8 cellular contexts compared by ENCODE assay signal in the genomic region with DNA sequence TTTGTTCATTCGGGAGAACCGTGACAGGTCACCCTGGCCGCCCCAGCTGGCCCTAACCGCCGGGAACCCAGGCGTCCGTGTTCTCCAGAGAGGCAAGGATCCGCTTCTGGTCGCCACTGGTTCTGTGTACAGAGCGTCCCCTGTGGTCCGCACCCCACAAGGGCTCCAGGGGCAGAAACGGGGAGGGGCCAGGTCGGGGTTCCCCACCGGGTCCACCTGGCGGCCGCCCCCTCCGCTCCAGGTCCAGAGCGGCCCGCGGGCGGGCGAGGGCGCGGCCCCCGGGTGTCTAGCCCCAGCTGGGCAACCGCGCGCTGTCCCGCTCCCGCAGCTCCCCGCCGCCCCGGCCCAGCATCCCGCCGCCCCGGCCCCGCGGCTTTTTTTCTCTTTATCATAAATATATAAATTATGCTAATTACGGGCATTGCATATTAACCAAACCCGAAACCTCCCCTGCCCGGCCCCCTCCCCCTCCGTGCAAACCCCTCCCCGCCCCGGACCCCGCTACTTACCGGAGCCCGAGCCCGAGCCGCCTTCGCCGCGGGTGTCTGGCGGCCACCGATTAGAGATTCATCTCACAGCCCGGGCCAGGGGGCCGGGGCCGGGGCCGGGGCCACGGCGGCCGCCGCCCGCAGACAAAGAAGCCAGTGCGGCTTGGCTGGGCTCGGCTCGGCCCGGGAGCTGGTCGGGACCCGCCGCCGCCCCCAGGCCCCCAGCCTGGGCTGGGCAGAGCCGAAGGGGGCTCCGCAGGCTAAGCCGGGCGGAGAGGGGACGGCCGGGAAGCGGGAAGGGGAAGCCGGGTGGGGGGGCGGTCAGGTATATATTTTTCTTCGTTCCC. TPM values are rescaled to one million over a fixed set of nuclear protein-coding genes. Genes with fewer than 3 reads are reported as not detected.
DNase-seq lines count a peak whose midpoint lies in the region; ATAC-seq and TF ChIP-seq lines count a peak whose summit lies in the region.

No MANE protein-coding gene starts in this region.

- no peaks in the 10 kb centered on the region for H3K36me3 ChIP-seq in OCI-LY7 (ENCODE audit: insufficient read depth, low read length)
- no peaks in the 10 kb centered on the region for H3K36me3 ChIP-seq in neural cell (ENCODE audit: insufficient read depth, low read length)
- peaks cover 0 to 10% (median 0%) of the 10 kb centered on the region in 3 donors for H3K36me3 ChIP-seq in tibial nerve

- peak; percentile 42 for ATAC-seq in HG02623 (IDR thresholded peaks at IDR 0.05; ENCODE audit: unreplicated experiment)

- TF ChIP-seq RAD21 in neural cell (conservative IDR thresholded peaks at IDR 0.05) = no peak

- H3F3A ChIP-seq in neural cell (ENCODE audit: insufficient read depth, low read length, poor library complexity, severe bottlenecking) = no peaks in the 10 kb centered on the region

- H3K4me3 ChIP-seq in GM12875 (ENCODE audit: low read depth, low read length) = peak overlapping the region; percentile 64
- H3K4me3 ChIP-seq in OCI-LY7 (ENCODE audit: low read depth, low read length, poor library complexity, severe bottlenecking) = peak overlapping the region; percentile 69
- H3K4me3 ChIP-seq in fibroblast of pulmonary artery (replicated peaks; ENCODE audit: low read depth, low read length) = peak overlapping the region; percentile 76
- H3K4me3 ChIP-seq in neural cell (ENCODE audit: low read length) = peak overlapping the region; percentile 86
- H3K4me3 ChIP-seq in tibial nerve = peak overlapping the region; percentile 65 to 92 (median 76)

- POLR2A ChIA-PET in OCI-LY7 (lab: Charles Lee) = interaction anchor here (0.6 to 2.3 kb wide), 13 partner anchors 10 to 785 kb away, joined by 3 to 18 read pairs (median 4); a partner anchor contains a TSS

- BruUV-seq in OCI-LY7 (replicated peaks; lab: Mats Ljungman, UMichigan) = no TSS peak

- peak overlapping the region; percentile 88 for H3K9ac ChIP-seq in neural cell (ENCODE audit: low read length)

- no peaks in the 10 kb centered on the region for H3K27me3 ChIP-seq in neural cell (ENCODE audit: insufficient read depth, low read depth, low read length)
- no peaks in the 10 kb centered on the region for H3K27me3 ChIP-seq in tibial nerve

- H3K9me2 ChIP-seq in OCI-LY7 (ENCODE audit: insufficient read depth, low read length) = no peaks in the 10 kb centered on the region
- no peaks in the 10 kb centered on the region for H3K9me2 ChIP-seq in neural cell (ENCODE audit: insufficient read depth, low read length)

- H4K20me1 ChIP-seq in OCI-LY7 (ENCODE audit: insufficient read depth, low read length) = no peaks in the 10 kb centered on the region
- H4K20me1 ChIP-seq in neural cell (ENCODE audit: insufficient read depth) = no peaks in the 10 kb centered on the region

- H2AFZ ChIP-seq in OCI-LY7 (ENCODE audit: low read length) (peak overlapping the region; percentile 79), neural cell (ENCODE audit: low read depth, low read length) (peak overlapping the region; percentile 10)

- H3K9me3 ChIP-seq in OCI-LY7 (ENCODE audit: low read length) = no peaks in the 10 kb centered on the region
- no peaks in the 10 kb centered on the region for H3K9me3 ChIP-seq in neural cell (ENCODE audit: low read length)
- H3K9me3 ChIP-seq in tibial nerve = no peaks in the 10 kb centered on the region

- 0 to 1% methylated on average over 74 of the region's 81 CpGs for WGBS in tibial nerve, 2 donors

- H3K4me1 ChIP-seq in OCI-LY7 (ENCODE audit: insufficient read depth, low read length, poor library complexity, severe bottlenecking) = peaks cover 21% of the 10 kb centered on the region
- H3K4me1 ChIP-seq in tibial nerve = peaks cover 0 to 31% (median 17%) of the 10 kb centered on the region in 4 donors

- CTCF ChIA-PET in OCI-LY7 (lab: Charles Lee; ENCODE audit: unreplicated experiment) = interaction anchor here (0.6 to 1.6 kb wide), 2 partner anchors 191 to 458 kb away, joined by 3 to 4 read pairs; a partner anchor contains a TSS

- intact Hi-C loops in OCI-LY7 (cut with micrococcal nuclease; ENCODE audit: unreplicated experiment) = loop anchor here (5.0 to 10.0 kb wide), 2 partner anchors 45 to 133 kb away; a partner anchor contains a TSS

- peak; percentile 58 for DNase-seq in OCI-LY7 (ENCODE audit: low spot score)
- DNase-seq in activated effector memory CD4-positive, alpha-beta T cell treated with Interleukin-2 at 50 U/mL for 16 hours = peak; percentile 43
- DNase-seq in fibroblast of pulmonary artery (ENCODE audit: low read depth) = peak; percentile 15
- peak; percentile 36 to 37 for DNase-seq in tibial nerve (ENCODE audit: low spot score in 2 of 2)
- no peak for DNase-seq in MV-4-11 (lab: John Stamatoyannopoulos, UW)

- peak; percentile 44 for TF ChIP-seq CTCF in GM12875 (IDR thresholded peaks at IDR 0.05; ENCODE audit: borderline replicate concordance, insufficient read depth, low read depth, low read length)
- peak; percentile 64 for TF ChIP-seq CTCF in OCI-LY7 (conservative IDR thresholded peaks at IDR 0.05; ENCODE audit: low read length)
- no peak for TF ChIP-seq CTCF in fibroblast of pulmonary artery (IDR thresholded peaks at IDR 0.05; ENCODE audit: low read length, missing control alignments)
- peak; percentile 42 for TF ChIP-seq CTCF in neural cell (IDR thresholded peaks at IDR 0.05; ENCODE audit: poor library complexity, severe bottlenecking)
- TF ChIP-seq CTCF in tibial nerve (IDR thresholded peaks at IDR 0.05) = peak in 3 of 5 experiments; percentile 10 to 35 (median 27)

- no peak for TF ChIP-seq POLR2A in tibial nerve (IDR thresholded peaks at IDR 0.05)

- no peak for TF ChIP-seq EP300 in neural cell (conservative IDR thresholded peaks at IDR 0.05; ENCODE audit: poor library complexity, severe bottlenecking)
- peak in 1 of 2 donors; percentile 21 for TF ChIP-seq EP300 in tibial nerve (IDR thresholded peaks at IDR 0.05)

- H3K27ac ChIP-seq in OCI-LY7 (ENCODE audit: low read depth, low read length, poor library complexity, severe bottlenecking) = peak overlapping the region; percentile 40
- peak overlapping the region; percentile 68 for H3K27ac ChIP-seq in neural cell (ENCODE audit: low read length)
- peak overlapping the region; percentile 90 to 99 (median 96) for H3K27ac ChIP-seq in tibial nerve

- H3K79me2 ChIP-seq in OCI-LY7 (ENCODE audit: insufficient read depth, low read depth, low read length) (no peaks in the 10 kb centered on the region), neural cell (replicated peaks; ENCODE audit: insufficient read depth, low read length) (peaks cover 19% of the 10 kb centered on the region)

- H3K4me2 ChIP-seq in OCI-LY7 (ENCODE audit: low read length) (peak overlapping the region; percentile 95), neural cell (ENCODE audit: low read length) (peak overlapping the region; percentile 90)

TF ChIP-seq in neural cell, 6 proteins besides CTCF, POLR2A, EP300 and RAD21:
- TF ChIP-seq MXI1 (conservative IDR thresholded peaks at IDR 0.05; ENCODE audit: poor library complexity, severe bottlenecking) (no peak), POLR2AphosphoS5 (IDR thresholded peaks at IDR 0.05) (peak; percentile 10)
- TF ChIP-seq, protein P1, sequence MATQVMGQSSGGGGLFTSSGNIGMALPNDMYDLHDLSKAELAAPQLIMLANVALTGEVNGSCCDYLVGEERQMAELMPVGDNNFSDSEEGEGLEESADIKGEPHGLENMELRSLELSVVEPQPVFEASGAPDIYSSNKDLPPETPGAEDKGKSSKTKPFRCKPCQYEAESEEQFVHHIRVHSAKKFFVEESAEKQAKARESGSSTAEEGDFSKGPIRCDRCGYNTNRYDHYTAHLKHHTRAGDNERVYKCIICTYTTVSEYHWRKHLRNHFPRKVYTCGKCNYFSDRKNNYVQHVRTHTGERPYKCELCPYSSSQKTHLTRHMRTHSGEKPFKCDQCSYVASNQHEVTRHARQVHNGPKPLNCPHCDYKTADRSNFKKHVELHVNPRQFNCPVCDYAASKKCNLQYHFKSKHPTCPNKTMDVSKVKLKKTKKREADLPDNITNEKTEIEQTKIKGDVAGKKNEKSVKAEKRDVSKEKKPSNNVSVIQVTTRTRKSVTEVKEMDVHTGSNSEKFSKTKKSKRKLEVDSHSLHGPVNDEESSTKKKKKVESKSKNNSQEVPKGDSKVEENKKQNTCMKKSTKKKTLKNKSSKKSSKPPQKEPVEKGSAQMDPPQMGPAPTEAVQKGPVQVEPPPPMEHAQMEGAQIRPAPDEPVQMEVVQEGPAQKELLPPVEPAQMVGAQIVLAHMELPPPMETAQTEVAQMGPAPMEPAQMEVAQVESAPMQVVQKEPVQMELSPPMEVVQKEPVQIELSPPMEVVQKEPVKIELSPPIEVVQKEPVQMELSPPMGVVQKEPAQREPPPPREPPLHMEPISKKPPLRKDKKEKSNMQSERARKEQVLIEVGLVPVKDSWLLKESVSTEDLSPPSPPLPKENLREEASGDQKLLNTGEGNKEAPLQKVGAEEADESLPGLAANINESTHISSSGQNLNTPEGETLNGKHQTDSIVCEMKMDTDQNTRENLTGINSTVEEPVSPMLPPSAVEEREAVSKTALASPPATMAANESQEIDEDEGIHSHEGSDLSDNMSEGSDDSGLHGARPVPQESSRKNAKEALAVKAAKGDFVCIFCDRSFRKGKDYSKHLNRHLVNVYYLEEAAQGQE (IDR thresholded peaks at IDR 0.05; ENCODE audit: borderline replicate concordance) = peak; percentile 26

RNA-seq across cellular contexts. Expression of a gene that starts 0.5 kb away (rescaled TPM):
- 1.2 and 2.6 TPM in 2 replicates for total RNA-seq in OCI-LY7 (2014; rRNA removed; shearing (Covaris generic))
- total RNA-seq in OCI-LY7 (2022) (5.0 and 5.5 TPM in 2 replicates), tibial nerve (10 to 100 TPM; 14.4 to 27.5 (median 21.9) TPM)
- 12.4 and 12.7 TPM in 2 replicates for polyA plus RNA-seq in neural cell
- polyA minus RNA-seq in neural cell = 20.5 and 26.7 TPM in 2 replicates

RNA-seq across cellular contexts. Expression of a gene that starts 21.3 kb away (rescaled TPM):
- 101 and 137 TPM in 2 replicates for total RNA-seq in OCI-LY7 (2014; rRNA removed; shearing (Covaris generic))
- total RNA-seq in OCI-LY7 (2022) = 131 and 153 TPM in 2 replicates
- 89.0 and 97.9 TPM in 2 replicates for polyA plus RNA-seq in neural cell
- polyA minus RNA-seq in neural cell = 67.0 and 72.4 TPM in 2 replicates
- 100 to 1,000 TPM; 197 to 255 (median 238) TPM for total RNA-seq in tibial nerve

RNA-seq across cellular contexts. Expression of a gene that starts 44.4 kb away (rescaled TPM):
- 7.1 and 7.2 TPM in 2 replicates for total RNA-seq in OCI-LY7 (2014; rRNA removed; shearing (Covaris generic))
- 10.2 and 11.5 TPM in 2 replicates for total RNA-seq in OCI-LY7 (2022)
- 27.0 and 28.6 TPM in 2 replicates for polyA plus RNA-seq in neural cell
- 26.3 and 29.2 TPM in 2 replicates for polyA minus RNA-seq in neural cell
- total RNA-seq in tibial nerve = 10 to 100 TPM; 13.5 to 21.6 (median 19.5) TPM

RNA-seq across cellular contexts. Expression of a gene that starts 52.9 kb away (rescaled TPM):
- not detected in 2 replicates for total RNA-seq in OCI-LY7 (2014; rRNA removed; shearing (Covaris generic))
- total RNA-seq in OCI-LY7 (2022) (1.9 and 2.6 TPM in 2 replicates), tibial nerve (10 to 100 TPM in 1 of 4 donors, 1 to 10 TPM in 3; 2.0 to 10.2 (median 4.4) TPM)
- not detected in 2 replicates for polyA plus RNA-seq in neural cell
- not detected in 2 replicates for polyA minus RNA-seq in neural cell

Comparison
In these comparisons a context has a peak if more than half of its experiments do, and no peak if none do; other contexts are left out.
1. H3K27ac ChIP-seq: peak in every context shown above with its lines; median percentile 96 in tibial nerve; 68 in neural cell; 40 in OCI-LY7.